22 cellular contexts compared by ENCODE assay signal in genomic region chr10:103770139-103770538, GRCh38.
"Had no signal": no experiment of that assay in that cellular context is flagged by ENCODE, and none has a peak within 500 bp of the region (broad histone marks: within the 10 kb centered on the region; RNA-seq: fewer than 3 reads in every experiment).

No MANE protein-coding gene starts in this region.

- DNase-seq: KBM-7, MG63, NCI-H1092, NCI-H1105 treated with DMSO at 0.1 percent for 48 hours, NCI-H1417 treated with DMSO at 0.1 percent for 48 hours, NCI-H146, NCI-H1694 treated with DMSO at 0.1 percent for 48 hours, NCI-H1930, NCI-H2081 treated with DMSO at 0.1 percent for 48 hours, NCI-H2171, NCI-H226, NCI-H446, NCI-H510A, NCI-H524 treated with DMSO at 0.1 percent for 48 hours, NCI-H69, NCI-H774, SHP77 treated with DMSO at 0.1 percent for 48 hours, SJCRH30, SW 1271, T-cell had no signal

- H3K4me3 ChIP-seq: MG63, SJCRH30 had no signal

- H3K27me3 ChIP-seq: MG63, SJCRH30 had no signal

- H3K27ac ChIP-seq: HL-60, SJCRH30 had no signal

- H3K36me3 ChIP-seq: MG63, SJCRH30 had no signal

- H3K9me3 ChIP-seq: MG63, SJCRH30 had no signal

- ATAC-seq: Right ventricle myocardium inferior, T-cell had no signal
